8 cellular contexts compared by ENCODE assay signal in the genomic region with DNA sequence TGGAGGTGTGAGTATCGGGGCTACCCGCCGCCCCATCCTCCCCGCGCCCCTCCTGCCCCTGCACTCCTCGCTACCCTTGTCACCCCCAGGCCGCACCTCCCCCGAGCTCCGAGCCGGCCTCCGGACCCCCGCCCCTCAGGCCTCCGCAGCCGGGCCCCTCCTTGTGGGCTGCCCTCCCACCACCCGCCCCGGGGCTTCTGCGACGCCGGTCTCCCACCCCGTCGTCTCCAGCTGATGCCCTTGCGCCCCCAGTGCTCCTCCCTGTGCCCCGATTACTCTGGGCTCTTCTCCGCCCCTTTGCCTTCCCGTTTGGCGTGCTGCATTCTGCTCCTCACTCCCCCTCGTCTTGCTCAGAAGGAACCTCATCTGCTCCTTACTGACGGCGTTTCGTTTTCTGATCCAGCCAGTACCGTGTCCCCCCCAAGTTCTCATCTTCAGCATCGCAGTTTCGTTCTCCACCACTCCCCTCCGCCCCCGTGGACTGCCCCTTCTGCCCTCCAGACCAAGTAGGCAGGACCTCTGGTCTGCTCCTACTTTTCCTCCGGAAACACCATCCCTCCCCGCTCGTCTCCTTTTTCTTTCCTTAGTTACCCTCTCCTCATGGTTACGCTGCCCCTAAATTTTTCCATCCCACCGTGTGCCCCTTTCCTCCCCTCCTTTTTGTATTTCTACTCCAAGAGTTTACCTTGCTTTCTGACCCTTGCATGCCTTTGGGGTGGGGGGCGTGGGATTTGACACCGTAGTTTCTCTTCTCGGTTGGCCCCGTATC. TPM values are rescaled to one million over a fixed set of nuclear protein-coding genes. Genes with fewer than 3 reads are reported as not detected.
DNase-seq lines count a peak whose midpoint lies in the region; ATAC-seq and TF ChIP-seq lines count a peak whose summit lies in the region.

No MANE protein-coding gene starts in this region.

- H3K27me3 Mint-ChIP-seq in activated CD4-positive, alpha-beta memory T cell treated with anti-CD3 and anti-CD28 coated beads for 36 hours: no peaks in the 10 kb centered on the region
- peaks cover 0 to 5% (median 4%) of the 10 kb centered on the region in 5 donors for H3K27me3 Mint-ChIP-seq in naive thymus-derived CD8-positive, alpha-beta T cell

- DNase-seq in A673 (ENCODE audit: low spot score): peak; percentile 34
- peak; percentile 50 for DNase-seq in activated CD4-positive, alpha-beta memory T cell treated with anti-CD3 and anti-CD28 coated beads for 36 hours
- no peak for DNase-seq in esophagus squamous epithelium (lab: John Stamatoyannopoulos, UW)
- DNase-seq in naive thymus-derived CD8-positive, alpha-beta T cell: peak in 7 of 10 donors; percentile 4 to 66 (median 24)
- peak; percentile 71 for DNase-seq in upper lobe of right lung
- no peak for DNase-seq in T-helper 9 cell

- H3K27ac Mint-ChIP-seq in activated CD4-positive, alpha-beta memory T cell treated with anti-CD3 and anti-CD28 coated beads for 36 hours: peak overlapping the region; percentile 79
- H3K27ac Mint-ChIP-seq in naive thymus-derived CD8-positive, alpha-beta T cell: peak overlapping the region; percentile 91 to 98 (median 96)

- peak overlapping the region; percentile 91 for H3K4me2 ChIP-seq in KMS-11

- intact Hi-C loops in A673 (cut with micrococcal nuclease; ENCODE audit: unreplicated experiment): no loop called here
- intact Hi-C loops in activated CD4-positive, alpha-beta memory T cell treated with anti-CD3 and anti-CD28 coated beads for 36 hours (cut with micrococcal nuclease): loop anchor here (2.0 to 10.0 kb wide), 3 partner anchors 218 to 332 kb away; a partner anchor contains a TSS
- intact Hi-C loops in esophagus squamous epithelium (cut with DNase I): no loop called here
- intact Hi-C loops in upper lobe of right lung (cut with DNase I): no loop called here

- H3K4me3 Mint-ChIP-seq in activated CD4-positive, alpha-beta memory T cell treated with anti-CD3 and anti-CD28 coated beads for 36 hours: peak overlapping the region; percentile 94
- H3K4me3 Mint-ChIP-seq in naive thymus-derived CD8-positive, alpha-beta T cell: peak overlapping the region; percentile 95 to 100 (median 98)

- peaks cover 2% of the 10 kb centered on the region for H3K36me3 Mint-ChIP-seq in activated CD4-positive, alpha-beta memory T cell treated with anti-CD3 and anti-CD28 coated beads for 36 hours
- peaks cover 0 to 20% (median 2%) of the 10 kb centered on the region in 3 donors for H3K36me3 Mint-ChIP-seq in naive thymus-derived CD8-positive, alpha-beta T cell

- ATAC-seq in GM18502 (IDR thresholded peaks at IDR 0.05; ENCODE audit: poor library complexity, unreplicated experiment) (peak; percentile 16), upper lobe of right lung (peak; percentile 32)
- peak; percentile 11 to 12 for ATAC-seq in naive thymus-derived CD8-positive, alpha-beta T cell

- CTCF ChIA-PET in A673 (lab: Charles Lee): no interaction called here
- CTCF ChIA-PET in activated CD4-positive, alpha-beta memory T cell treated with anti-CD3 and anti-CD28 coated beads for 36 hours (lab: Charles Lee): interaction anchor here (0.6 to 2.0 kb wide), 2 partner anchors 19 to 222 kb away, joined by 3 to 10 read pairs; no protein-coding TSS in a partner anchor

- peak overlapping the region; percentile 80 for H3K9ac ChIP-seq in KMS-11

- peaks cover 47% of the 10 kb centered on the region; the same call in 1 of the 2 replicates for H3K79me2 ChIP-seq in KMS-11 (ENCODE audit: insufficient read depth, low read depth)

- H3K4me1 ChIP-seq in A673 (ENCODE audit: insufficient read depth, low read length, poor library complexity, severe bottlenecking): peaks cover 13% of the 10 kb centered on the region
- H3K4me1 ChIP-seq in KMS-11 (ENCODE audit: low read depth, poor library complexity, severe bottlenecking): peaks cover 31% of the 10 kb centered on the region
- H3K4me1 ChIP-seq in esophagus squamous epithelium: peaks cover 18 to 66% (median 45%) of the 10 kb centered on the region in 3 donors
- peaks cover 12% of the 10 kb centered on the region for H3K4me1 ChIP-seq in upper lobe of right lung

- POLR2A ChIA-PET in A673 (lab: Charles Lee; ENCODE audit: low non-redundant PET): interaction anchor here (0.6 kb wide), 1 partner anchor 288 kb away, joined by 3 read pairs; no protein-coding TSS in a partner anchor
- POLR2A ChIA-PET in activated CD4-positive, alpha-beta memory T cell treated with anti-CD3 and anti-CD28 coated beads for 36 hours (lab: Charles Lee): interaction anchor here (0.6 to 0.7 kb wide), 3 partner anchors 8 to 12 kb away, joined by 3 read pairs; no protein-coding TSS in a partner anchor
- POLR2A ChIA-PET in naive thymus-derived CD8-positive, alpha-beta T cell (lab: Charles Lee): no interaction called here

- H3K4me3 ChIP-seq in A673 (ENCODE audit: low read depth, low read length, poor library complexity, severe bottlenecking) (peak overlapping the region; percentile 84), KMS-11 (IDR thresholded peaks at IDR 0.05; ENCODE audit: insufficient read depth, low read depth, low read length) (peak overlapping the region; percentile 94), esophagus squamous epithelium (peak overlapping the region; percentile 88 to 94 (median 90)), upper lobe of right lung (peak overlapping the region; percentile 93)

- H3K9me3 ChIP-seq in A673 (ENCODE audit: low read depth, low read length, poor library complexity, severe bottlenecking): no peaks in the 10 kb centered on the region
- no peaks in the 10 kb centered on the region for H3K9me3 ChIP-seq in esophagus squamous epithelium
- no peaks in the 10 kb centered on the region for H3K9me3 ChIP-seq in upper lobe of right lung

- peaks cover 51% of the 10 kb centered on the region for H3K4me1 Mint-ChIP-seq in activated CD4-positive, alpha-beta memory T cell treated with anti-CD3 and anti-CD28 coated beads for 36 hours (ENCODE audit: low read depth)
- peaks cover 24 to 48% (median 40%) of the 10 kb centered on the region in 4 donors for H3K4me1 Mint-ChIP-seq in naive thymus-derived CD8-positive, alpha-beta T cell

- BruUV-seq in A673 (replicated peaks; lab: Mats Ljungman, UMichigan): no TSS peak

- peak overlapping the region; percentile 97 for H3K27ac ChIP-seq in A673 (ENCODE audit: low read depth, low read length, poor library complexity, severe bottlenecking)
- H3K27ac ChIP-seq in KMS-11: no peak overlapping the region
- H3K27ac ChIP-seq in esophagus squamous epithelium: peak overlapping the region; percentile 89 to 98 (median 92)
- peak overlapping the region; percentile 94 for H3K27ac ChIP-seq in upper lobe of right lung

- H3K36me3 ChIP-seq in A673 (ENCODE audit: insufficient read depth, low read length, poor library complexity, severe bottlenecking) (peaks cover 5% of the 10 kb centered on the region), KMS-11 (ENCODE audit: insufficient read depth) (no peaks in the 10 kb centered on the region), esophagus squamous epithelium (peaks cover 0 to 7% (median 0%) of the 10 kb centered on the region in 3 donors), upper lobe of right lung (peaks cover 4% of the 10 kb centered on the region)

- H3K27me3 ChIP-seq in A673 (replicated peaks; ENCODE audit: insufficient read depth, low read depth, low read length, poor library complexity): no peaks in the 10 kb centered on the region
- H3K27me3 ChIP-seq in KMS-11 (ENCODE audit: insufficient read depth, low read depth): no peaks in the 10 kb centered on the region
- H3K27me3 ChIP-seq in esophagus squamous epithelium: no peaks in the 10 kb centered on the region
- H3K27me3 ChIP-seq in upper lobe of right lung: no peaks in the 10 kb centered on the region

- peak overlapping the region; percentile 92 for H2AFZ ChIP-seq in KMS-11 (ENCODE audit: low read depth)

- no peak for TF ChIP-seq POLR2A in esophagus squamous epithelium (IDR thresholded peaks at IDR 0.05)

- H4K20me1 ChIP-seq in KMS-11 (ENCODE audit: insufficient read depth): no peaks in the 10 kb centered on the region

- 1 to 3% methylated on average over 22 to 30 of the region's 44 CpGs for WGBS in esophagus squamous epithelium, 2 donors

- H3K9me3 Mint-ChIP-seq in activated CD4-positive, alpha-beta memory T cell treated with anti-CD3 and anti-CD28 coated beads for 36 hours: no peaks in the 10 kb centered on the region
- H3K9me3 Mint-ChIP-seq in naive thymus-derived CD8-positive, alpha-beta T cell: no peaks in the 10 kb centered on the region

- TF ChIP-seq CTCF in A673 (conservative IDR thresholded peaks at IDR 0.05; ENCODE audit: low read depth, low read length): no peak
- TF ChIP-seq CTCF in KMS-11 (conservative IDR thresholded peaks at IDR 0.05; ENCODE audit: low read depth, low read length): no peak
- no peak for TF ChIP-seq CTCF in esophagus squamous epithelium (IDR thresholded peaks at IDR 0.05)
- no peak for TF ChIP-seq CTCF in upper lobe of right lung (IDR thresholded peaks at IDR 0.05)

RNA-seq across cellular contexts. Expression of a gene that starts 0.8 kb away (rescaled TPM):
- total RNA-seq in A673 (2021): 45.9 and 46.7 TPM in 2 replicates
- total RNA-seq in activated CD4-positive, alpha-beta memory T cell treated with anti-CD3 and anti-CD28 coated beads for 36 hours: 10 to 100 TPM; 27.1 to 30.7 TPM
- 10 to 100 TPM; 15.0 to 30.3 (median 17.3) TPM for total RNA-seq in esophagus squamous epithelium
- 10 to 100 TPM; 32.8 to 33.3 TPM for total RNA-seq in naive thymus-derived CD8-positive, alpha-beta T cell
- polyA plus RNA-seq in naive thymus-derived CD8-positive, alpha-beta T cell: 10 to 100 TPM in 1 of 3 donors, 1 to 10 TPM in 2; 8.3 to 12.2 (median 9.1) TPM
- total RNA-seq in upper lobe of right lung: 62.1 TPM

Comparison
In these comparisons a context has a peak if more than half of its experiments do, and no peak if none do; other contexts are left out.
1. DNase-seq: peak in A673 (single experiment), activated CD4-positive, alpha-beta memory T cell treated with anti-CD3 and anti-CD28 coated beads for 36 hours (single experiment), naive thymus-derived CD8-positive, alpha-beta T cell (7 of 10) and upper lobe of right lung (single experiment); none in esophagus squamous epithelium (single experiment) and T-helper 9 cell (single experiment).
2. Peak in every context shown above with its lines, with median percentiles within 50 percentile points of each other: H3K4me3 ChIP-seq and ATAC-seq.